ENCODE assay signal across 11 cellular contexts in genomic region chr6:167351656-167352354, GRCh38. TPM values are rescaled to one million over a fixed set of nuclear protein-coding genes. Genes with fewer than 3 reads are reported as not detected.
DNase-seq lines count a peak whose midpoint lies in the region; ATAC-seq, FAIRE-seq and TF ChIP-seq lines count a peak whose summit lies in the region.
"Had no signal": no experiment of that assay in that cellular context is flagged by ENCODE, and none has a peak within 500 bp of the region (broad histone marks: within the 10 kb centered on the region; RNA-seq: fewer than 3 reads in every experiment).

No MANE protein-coding gene starts in this region.

- ATAC-seq in GM18870 (IDR thresholded peaks at IDR 0.05; ENCODE audit: unreplicated experiment): peak; percentile 49
- ATAC-seq in HG03159 (IDR thresholded peaks at IDR 0.05; ENCODE audit: unreplicated experiment): peak; percentile 17
- no peak for ATAC-seq in K562
- no peak for ATAC-seq in GM19467 (IDR thresholded peaks at IDR 0.05; ENCODE audit: unreplicated experiment)

- no peak for TF ChIP-seq POLR2A in K562 (conservative IDR thresholded peaks at IDR 0.05)

- H3K4me1 ChIP-seq in K562 (replicated peaks in 1 of 2; ENCODE audit: control insufficient read depth in 2 of 2, insufficient read depth in 2 of 2, low read length in 2 of 2) (peaks cover 0 to 9% of the 10 kb centered on the region in 2 experiments; a peak in 1 of 5 replicates), parathyroid adenoma (no peaks in the 10 kb centered on the region), small intestine (ENCODE audit: control insufficient read depth in 2 of 2, insufficient read depth in 1 of 2, low read depth in 1 of 2, low read length in 1 of 2) (no peaks in the 10 kb centered on the region)

- POLR2A ChIA-PET in K562 (lab: Yijun Ruan, JAX): interaction anchor here (0.7 kb wide), 1 partner anchor 415 kb away, joined by 3 read pairs; no protein-coding TSS in a partner anchor

- no TSS peak for BruUV-seq in K562 (replicated peaks; lab: Mats Ljungman, UMichigan)

- H3K9me3 ChIP-seq in K562 (replicated peaks; ENCODE audit: control insufficient read depth, insufficient read depth, low read depth, low read length): no peaks in the 10 kb centered on the region
- H3K9me3 ChIP-seq in parathyroid adenoma (ENCODE audit: control insufficient read depth, low read length): no peaks in the 10 kb centered on the region
- no peaks in the 10 kb centered on the region for H3K9me3 ChIP-seq in small intestine (ENCODE audit: control insufficient read depth, low read depth)

- in situ Hi-C loops in K562 (cut with MboI): no loop called here

- TF ChIP-seq RAD21 in K562 (CRISPR knock-in tag; conservative IDR thresholded peaks at IDR 0.05 in 1 of 2, IDR thresholded peaks at IDR 0.05 in 1 of 2): no peak

- no peak for FAIRE-seq in K562 (lab: Jason Lieb, UNC)
- FAIRE-seq in small intestine (lab: Jason Lieb, UNC): no peak

- no peak for DNase-seq in K562 (ENCODE audit: extremely low read depth in 1 of 4, low spot score in 3 of 4)
- no peak for DNase-seq in ureter (ENCODE audit: low spot score)
- no peak for DNase-seq in GM10266 (ENCODE audit: extremely low spot score)
- DNase-seq in small intestine: no peak

- no peaks in the 10 kb centered on the region for H3K36me3 ChIP-seq in K562 (ENCODE audit: control insufficient read depth, insufficient read depth, low read length)
- H3K36me3 ChIP-seq in parathyroid adenoma (ENCODE audit: control insufficient read depth, insufficient read depth, low read length): no peaks in the 10 kb centered on the region
- H3K36me3 ChIP-seq in small intestine (ENCODE audit: control insufficient read depth in 2 of 2, insufficient read depth in 2 of 2, low read length in 2 of 2): no peaks in the 10 kb centered on the region

- H3K9ac ChIP-seq in K562 (ENCODE audit: insufficient read depth in 1 of 2, low read depth in 2 of 2, low read length in 2 of 2): no peak overlapping the region
- H3K9ac ChIP-seq in parathyroid adenoma: no peak overlapping the region

- H3K79me2 ChIP-seq in K562 (ENCODE audit: control insufficient read depth, insufficient read depth, low read length) (no peaks in the 10 kb centered on the region), parathyroid adenoma (no peaks in the 10 kb centered on the region)

- H3K4me2 ChIP-seq in K562 (ENCODE audit: insufficient read depth, low read length): no peak overlapping the region
- peak overlapping the region; percentile 83 for H3K4me2 ChIP-seq in parathyroid adenoma (ENCODE audit: low read length)

- H4K20me1 ChIP-seq in K562 (replicated peaks; ENCODE audit: control insufficient read depth, insufficient read depth, low read length): no peaks in the 10 kb centered on the region

- no peak overlapping the region for H2AFZ ChIP-seq in K562 (ENCODE audit: low read depth, low read length)
- no peak overlapping the region for H2AFZ ChIP-seq in parathyroid adenoma

- H3K9me1 ChIP-seq in K562 (ENCODE audit: control insufficient read depth, insufficient read depth, low read length): no peaks in the 10 kb centered on the region

- H3K27ac ChIP-seq in K562 (ENCODE audit: extremely low read depth, low read depth, low read length) (no peak overlapping the region), parathyroid adenoma (no peak overlapping the region), small intestine (ENCODE audit: low read depth in 1 of 2, low read length in 1 of 2) (peak overlapping the region in 1 of 2 donors; percentile 27)

- H3K4me3 ChIP-seq in K562 (no peak overlapping the region), parathyroid adenoma (ENCODE audit: low read depth, low read length) (no peak overlapping the region), small intestine (ENCODE audit: low read depth in 1 of 2, low read length in 2 of 2) (no peak overlapping the region)
- H3K4me3 ChIP-seq: mucosa of descending colon had no signal

- CTCF ChIA-PET in K562 (lab: Yijun Ruan, JAX; ENCODE audit: low intra/inter-chr PET ratio): no interaction called here

- TF ChIP-seq EP300 in K562 (IDR thresholded peaks at IDR 0.05; ENCODE audit: low read length): no peak

- H3K27me3 ChIP-seq in K562 (ENCODE audit: control insufficient read depth in 2 of 2, insufficient read depth in 2 of 2, low read length in 2 of 2) (peaks cover 10 to 46% of the 10 kb centered on the region in 2 experiments; a peak in 4 of 5 replicates), parathyroid adenoma (ENCODE audit: control insufficient read depth, insufficient read depth, low read length) (no peaks in the 10 kb centered on the region), small intestine (ENCODE audit: control insufficient read depth in 2 of 2, insufficient read depth in 2 of 2, low read length in 2 of 2) (peaks cover 0 to 3% of the 10 kb centered on the region in 2 donors)

- TF ChIP-seq CTCF in K562 (IDR thresholded peaks at IDR 0.05 in 2 of 3, conservative IDR thresholded peaks at IDR 0.05 in 1 of 3; ENCODE audit: insufficient read depth in 2 of 3, low read depth in 1 of 3, low read length in 3 of 3): no peak
- TF ChIP-seq CTCF in parathyroid adenoma (IDR thresholded peaks at IDR 0.05): no peak
- no peak for TF ChIP-seq CTCF in GM10266 (IDR thresholded peaks at IDR 0.05; ENCODE audit: control insufficient read depth, insufficient read depth, low read depth, missing control alignments)

- WGBS in K562 (ENCODE audit: insufficient coverage, low coverage, missing lambda C conversion rate): 3% methylated on average over 13 of the region's 13 CpGs
- WGBS in small intestine, 3 donors: 42 to 54% (median 42%) methylated on average over 13 of the region's 13 CpGs

- intact Hi-C loops in K562 (cut with micrococcal nuclease): no loop called here

TF ChIP-seq in K562, 482 proteins besides CTCF, POLR2A, EP300 and RAD21:
- TF ChIP-seq GATAD2A (IDR thresholded peaks at IDR 0.05): no peak
- 0 out of 2 replicates have a peak, but pooled peaks have one; percentile 3 for TF ChIP-seq XRCC5 (IDR thresholded peaks at IDR 0.05; ENCODE audit: low read depth, low read length)
- no peak for TF ChIP-seq GTF2F1 (IDR thresholded peaks at IDR 0.05; ENCODE audit: low read depth, low read length)
- TF ChIP-seq, protein P1, sequence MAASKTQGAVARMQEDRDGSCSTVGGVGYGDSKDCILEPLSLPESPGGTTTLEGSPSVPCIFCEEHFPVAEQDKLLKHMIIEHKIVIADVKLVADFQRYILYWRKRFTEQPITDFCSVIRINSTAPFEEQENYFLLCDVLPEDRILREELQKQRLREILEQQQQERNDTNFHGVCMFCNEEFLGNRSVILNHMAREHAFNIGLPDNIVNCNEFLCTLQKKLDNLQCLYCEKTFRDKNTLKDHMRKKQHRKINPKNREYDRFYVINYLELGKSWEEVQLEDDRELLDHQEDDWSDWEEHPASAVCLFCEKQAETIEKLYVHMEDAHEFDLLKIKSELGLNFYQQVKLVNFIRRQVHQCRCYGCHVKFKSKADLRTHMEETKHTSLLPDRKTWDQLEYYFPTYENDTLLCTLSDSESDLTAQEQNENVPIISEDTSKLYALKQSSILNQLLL (CRISPR knock-in tag; IDR thresholded peaks at IDR 0.05; ENCODE audit: borderline replicate concordance): no peak
- no peak for TF ChIP-seq MXI1 (IDR thresholded peaks at IDR 0.05; ENCODE audit: low read depth, low read length)

RNA-seq across cellular contexts. Expression of gene TTLL2, which starts 26.9 kb away (rescaled TPM):
- not detected in 2 replicates for total RNA-seq in K562 (2011; cell fraction: chromatin; rRNA removed; ENCODE audit: low replicate concordance)
- not detected in 2 replicates for total RNA-seq in K562 (2011; cell fraction: nucleolus; rRNA removed)
- not detected in 2 replicates for total RNA-seq in K562 (2011; cell fraction: nucleoplasm; rRNA removed)
- total RNA-seq in K562 (2014; rRNA removed): not detected in 2 replicates
- not detected in 2 replicates for total RNA-seq in K562 (2014; rRNA removed; fragmentation: Illumina TruSeq; extraction: Trizol)
- total RNA-seq in K562 (2015; rRNA removed; fragmentation: Illumina TruSeq; extraction: Trizol): not detected in 2 replicates
- not detected in 2 replicates for total RNA-seq in K562 (2021)
- polyA plus RNA-seq in K562 (2011; rRNA removed): not detected in 2 replicates
- polyA plus RNA-seq in K562 (2011; cell fraction: cytosol; rRNA removed): not detected in 2 replicates
- not detected in 2 replicates for polyA plus RNA-seq in K562 (2011; cell fraction: nucleus; rRNA removed)
- polyA plus RNA-seq in K562 (2012): not detected in 2 replicates
- polyA plus RNA-seq in K562 (2014; fragmentation: Illumina TruSeq; extraction: Trizol): not detected in 2 replicates
- not detected for polyA plus RNA-seq in K562 (2014; fragmentation: Nextera tagmentation; extraction: Ambion mirVana)
- polyA plus RNA-seq in K562 (2014; rRNA removed): not detected in 2 replicates
- polyA minus RNA-seq in K562 (2011; rRNA and poly(A)+ RNA removed): not detected in 2 replicates
- not detected in 2 replicates for polyA minus RNA-seq in K562 (2011; cell fraction: cytosol; rRNA and poly(A)+ RNA removed)
- polyA minus RNA-seq in K562 (2011; cell fraction: nucleus; rRNA and poly(A)+ RNA removed): not detected in 2 replicates
- total RNA-seq in ureter: not detected
- not detected for polyA plus RNA-seq in small intestine
- total RNA-seq: mucosa of descending colon, NCI-H460, subcutaneous adipose tissue had no signal

Comparison
In these comparisons a context has a peak if more than half of its experiments do, and no peak if none do; other contexts are left out.
1. ATAC-seq: peak in GM18870 (single experiment) and HG03159 (single experiment); none in K562 (single experiment) and GM19467 (single experiment).